8 cellular contexts compared by ENCODE assay signal in the genomic region with DNA sequence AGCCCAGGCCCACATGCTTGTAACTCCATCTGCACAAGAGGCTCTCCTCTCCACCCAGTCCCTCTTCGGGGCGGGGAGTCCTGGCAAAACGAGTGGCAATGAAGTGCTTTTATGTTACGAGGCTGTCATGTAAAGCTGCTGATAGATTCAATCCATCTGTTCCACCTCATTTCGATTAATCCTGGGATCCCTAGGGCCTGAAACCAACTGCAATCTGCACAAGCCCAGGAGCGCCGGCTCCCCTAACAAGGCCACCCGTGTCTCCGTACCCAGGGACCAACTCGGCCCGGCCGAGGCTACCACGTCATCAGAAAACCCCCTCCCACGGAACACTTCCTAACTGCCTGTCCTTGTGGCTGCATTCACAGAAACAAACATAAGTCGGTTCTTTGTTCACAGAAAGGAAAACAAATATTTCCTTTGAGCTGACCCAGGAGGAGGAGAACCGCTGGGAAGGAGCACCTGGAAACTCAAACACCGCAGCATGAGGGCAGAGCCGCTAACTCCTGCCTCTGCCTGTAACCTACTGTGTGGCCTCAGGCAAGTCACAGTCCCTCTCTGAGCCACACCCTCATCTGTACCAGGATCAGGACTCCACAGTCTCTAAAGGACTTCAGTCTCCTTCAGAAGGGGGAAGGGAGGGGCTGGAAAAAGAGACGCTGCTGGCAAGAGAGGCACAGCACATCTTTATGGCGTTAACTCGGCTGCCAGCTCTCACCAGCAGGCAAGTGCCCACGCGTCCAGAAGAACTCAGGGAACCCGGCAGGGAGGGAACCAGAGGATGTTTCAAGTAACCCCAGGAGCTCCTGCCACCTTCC. TPM values are rescaled to one million over a fixed set of nuclear protein-coding genes. Genes with fewer than 3 reads are reported as not detected.
DNase-seq lines count a peak whose midpoint lies in the region; ATAC-seq and TF ChIP-seq lines count a peak whose summit lies in the region.

No MANE protein-coding gene starts in this region.

- H3K27ac Mint-ChIP-seq in activated CD4-positive, alpha-beta T cell treated with anti-CD3 and anti-CD28 coated beads for 36 hours, result peak overlapping the region; percentile 94
- H3K27ac Mint-ChIP-seq in T-helper 1 cell treated with Interleukin-12 subunit alpha and Interleukin-12 subunit beta and Interleukin-4 antibody, amounts not matched to agents 30 μg/mL and 1 μg/mL, for 36 hours, result peak overlapping the region; percentile 92

- peak; percentile 72 for DNase-seq in activated CD4-positive, alpha-beta T cell treated with anti-CD3 and anti-CD28 coated beads for 36 hours
- DNase-seq in activated CD4-positive, alpha-beta T cell treated with anti-CD3 and anti-CD28 coated beads, Interleukin-2, amount 50 U/mL, for 1 hour, result no peak
- DNase-seq in stomach (no peak), kidney tubule cell (ENCODE audit: low spot score) (no peak), HK-2 (ENCODE audit: unreplicated experiment) (no peak)

- H3K27ac ChIP-seq in esophagus (ENCODE audit: low read depth in 2 of 2, low read length in 1 of 2) (peak overlapping the region; percentile 58 to 84), stomach (peak overlapping the region; percentile 61 to 82 (median 73))

- no peaks in the 10 kb centered on the region for H3K27me3 Mint-ChIP-seq in activated CD4-positive, alpha-beta T cell treated with anti-CD3 and anti-CD28 coated beads for 36 hours
- no peaks in the 10 kb centered on the region for H3K27me3 Mint-ChIP-seq in T-helper 1 cell treated with Interleukin-12 subunit alpha and Interleukin-12 subunit beta and Interleukin-4 antibody, amounts not matched to agents 30 μg/mL and 1 μg/mL, for 36 hours (ENCODE audit: low read depth)

- H3K9me3 Mint-ChIP-seq in activated CD4-positive, alpha-beta T cell treated with anti-CD3 and anti-CD28 coated beads for 36 hours (ENCODE audit: low read depth), result no peaks in the 10 kb centered on the region
- no peaks in the 10 kb centered on the region for H3K9me3 Mint-ChIP-seq in T-helper 1 cell treated with Interleukin-12 subunit alpha and Interleukin-12 subunit beta and Interleukin-4 antibody, amounts not matched to agents 30 μg/mL and 1 μg/mL, for 36 hours

- no peak for TF ChIP-seq CTCF in stomach (IDR thresholded peaks at IDR 0.05)

- CTCF ChIA-PET in activated CD4-positive, alpha-beta T cell treated with anti-CD3 and anti-CD28 coated beads for 36 hours (lab: Charles Lee), result no interaction called here

- H3K4me1 ChIP-seq in esophagus (ENCODE audit: control insufficient read depth in 2 of 2, insufficient read depth in 2 of 2, low read length in 1 of 2), result peaks cover 11 to 32% of the 10 kb centered on the region in 2 donors
- peaks cover 67 to 97% (median 83%) of the 10 kb centered on the region in 4 donors for H3K4me1 ChIP-seq in stomach

- intact Hi-C loops in activated CD4-positive, alpha-beta T cell treated with anti-CD3 and anti-CD28 coated beads for 36 hours (cut with DNase I, micrococcal nuclease), result no loop called here
- intact Hi-C loops in stomach (cut with DNase I; ENCODE audit: low total_unique reads), result no loop called here

- POLR2A ChIA-PET in activated CD4-positive, alpha-beta T cell treated with anti-CD3 and anti-CD28 coated beads for 36 hours (lab: Charles Lee), result interaction anchor here (0.7 to 2.3 kb wide), 2 partner anchors 19 to 20 kb away, joined by 3 to 9 read pairs; no protein-coding TSS in a partner anchor

- H3K36me3 ChIP-seq in esophagus (ENCODE audit: control insufficient read depth in 2 of 2, insufficient read depth in 2 of 2, low read length in 1 of 2), result no peaks in the 10 kb centered on the region
- no peaks in the 10 kb centered on the region for H3K36me3 ChIP-seq in stomach

- peaks cover 98% of the 10 kb centered on the region for H3K4me1 Mint-ChIP-seq in activated CD4-positive, alpha-beta T cell treated with anti-CD3 and anti-CD28 coated beads for 36 hours
- H3K4me1 Mint-ChIP-seq in T-helper 1 cell treated with Interleukin-12 subunit alpha and Interleukin-12 subunit beta and Interleukin-4 antibody, amounts not matched to agents 30 μg/mL and 1 μg/mL, for 36 hours (ENCODE audit: low read depth), result peaks cover 91% of the 10 kb centered on the region

- H3K4me3 ChIP-seq in esophagus (ENCODE audit: low read depth in 1 of 2, low read length in 2 of 2), result peak overlapping the region in 1 of 2 donors; percentile 18
- H3K4me3 ChIP-seq in stomach, result no peak overlapping the region

- H3K36me3 Mint-ChIP-seq in activated CD4-positive, alpha-beta T cell treated with anti-CD3 and anti-CD28 coated beads for 36 hours (ENCODE audit: low read depth), result peaks cover 9% of the 10 kb centered on the region
- H3K36me3 Mint-ChIP-seq in T-helper 1 cell treated with Interleukin-12 subunit alpha and Interleukin-12 subunit beta and Interleukin-4 antibody, amounts not matched to agents 30 μg/mL and 1 μg/mL, for 36 hours (ENCODE audit: low read depth), result peaks cover 13% of the 10 kb centered on the region

- H3K9me3 ChIP-seq in esophagus (ENCODE audit: control insufficient read depth in 2 of 2, insufficient read depth in 1 of 2, low read depth in 1 of 2, low read length in 1 of 2) (no peaks in the 10 kb centered on the region), stomach (no peaks in the 10 kb centered on the region)

- H3K27me3 ChIP-seq in esophagus (ENCODE audit: control insufficient read depth in 1 of 2, insufficient read depth in 2 of 2, low read length in 2 of 2), result no peaks in the 10 kb centered on the region
- H3K27me3 ChIP-seq in stomach, result no peaks in the 10 kb centered on the region

- H3K4me3 Mint-ChIP-seq in activated CD4-positive, alpha-beta T cell treated with anti-CD3 and anti-CD28 coated beads for 36 hours, result peak overlapping the region; percentile 57
- peak overlapping the region; percentile 69 for H3K4me3 Mint-ChIP-seq in T-helper 1 cell treated with Interleukin-12 subunit alpha and Interleukin-12 subunit beta and Interleukin-4 antibody, amounts not matched to agents 30 μg/mL and 1 μg/mL, for 36 hours

- ATAC-seq in activated CD4-positive, alpha-beta T cell treated with anti-CD3 and anti-CD28 coated beads for 36 hours, result peak; percentile 14
- no peak for ATAC-seq in GM18907 (IDR thresholded peaks at IDR 0.05; ENCODE audit: unreplicated experiment)

- TF ChIP-seq POLR2A in stomach (IDR thresholded peaks at IDR 0.05), result no peak

- no peak for TF ChIP-seq EP300 in stomach (IDR thresholded peaks at IDR 0.05)

- WGBS in esophagus, 2 donors, result 23 to 25% methylated on average over 24 of the region's 24 CpGs
- 12 to 42% (median 26%) methylated on average over 24 of the region's 24 CpGs for WGBS in stomach, 5 donors

RNA-seq across cellular contexts. Expression of gene CCDC88C, which starts 47.8 kb away (rescaled TPM):
- 10 to 100 TPM; 73.7 to 82.8 TPM for total RNA-seq in activated CD4-positive, alpha-beta T cell treated with anti-CD3 and anti-CD28 coated beads for 36 hours
- polyA plus RNA-seq in esophagus (10 to 100 TPM; 11.0 to 18.5 TPM), stomach (10 to 100 TPM; 10.5 to 13.0 (median 12.4) TPM)
- total RNA-seq in stomach, result 10 to 100 TPM; 19.3 to 66.9 (median 41.5) TPM
